ENCODE assay signal across 15 cellular contexts in the genomic region with DNA sequence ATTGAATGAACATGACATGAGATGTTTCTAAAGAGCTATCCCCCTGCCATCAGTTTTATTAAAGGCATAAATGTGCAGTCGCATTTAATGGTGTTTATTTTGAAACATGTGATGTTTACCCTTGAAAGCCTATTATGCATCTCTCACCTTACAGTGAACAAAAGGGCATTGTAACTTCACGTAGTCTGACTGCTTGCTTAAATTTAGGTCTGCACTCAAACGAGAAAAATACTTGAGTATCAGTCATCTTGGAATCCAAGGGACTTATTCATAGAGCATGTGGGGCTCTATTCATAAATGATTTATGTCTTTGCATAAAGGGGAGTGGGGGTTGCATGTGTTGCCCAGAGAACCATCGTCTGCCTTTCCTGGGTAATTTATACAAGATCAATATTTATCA. TPM values are rescaled to one million over a fixed set of nuclear protein-coding genes. Genes with fewer than 3 reads are reported as not detected.
DNase-seq lines count a peak whose midpoint lies in the region; TF ChIP-seq lines count a peak whose summit lies in the region.
"Had no signal": no experiment of that assay in that cellular context is flagged by ENCODE, and none has a peak within 500 bp of the region (broad histone marks: within the 10 kb centered on the region; RNA-seq: fewer than 3 reads in every experiment).

No MANE protein-coding gene starts in this region.

- 57 to 76% methylated on average over 3 to 4 of the region's 4 CpGs for WGBS in endodermal cell (ENCODE audit: insufficient coverage in 1 of 2, insufficient read length in 1 of 2), 2 experiments
- WGBS in mesendoderm (ENCODE audit: extremely low coverage, insufficient coverage, low lambda C conversion rate) = no CpG with 5 or more reads among the region's 4 CpGs

- no peaks in the 10 kb centered on the region for H3K27me3 Mint-ChIP-seq in endodermal cell (ENCODE audit: insufficient read depth)

- H2BK15ac ChIP-seq in mesendoderm (replicated peaks; ENCODE audit: low read depth) = no peak overlapping the region

- no peak overlapping the region for H3K18ac ChIP-seq in mesendoderm (ENCODE audit: low read length)

- H3K4ac ChIP-seq in mesendoderm (ENCODE audit: low read depth, low read length) = no peak overlapping the region

- H3K56ac ChIP-seq in mesendoderm (ENCODE audit: low read length) = no peak overlapping the region

- H2BK120ac ChIP-seq in mesendoderm (ENCODE audit: low read depth, low read length) = no peak overlapping the region

- no peak overlapping the region for H2BK5ac ChIP-seq in mesendoderm (ENCODE audit: low read length)

- no peak overlapping the region for H3K27ac Mint-ChIP-seq in endodermal cell
- H3K27ac Mint-ChIP-seq: CD8-positive, alpha-beta memory T cell; T-helper 1 cell treated with Interleukin-12 subunit alpha and Interleukin-12 subunit beta and Interleukin-4 antibody, amounts not matched to agents 30 μg/mL and 1 μg/mL, for 36 hours had no signal

- H3K4me1 Mint-ChIP-seq in endodermal cell = no peaks in the 10 kb centered on the region
- H3K4me1 Mint-ChIP-seq: CD8-positive, alpha-beta memory T cell had no signal

- TF ChIP-seq CTCF in endodermal cell (conservative IDR thresholded peaks at IDR 0.05) = no peak

- no peaks in the 10 kb centered on the region for H3K36me3 ChIP-seq in endodermal cell (ENCODE audit: control insufficient read depth, insufficient read depth, low read length)
- no peaks in the 10 kb centered on the region for H3K36me3 ChIP-seq in mesendoderm (ENCODE audit: control insufficient read depth, insufficient read depth, low read length)
- H3K36me3 ChIP-seq: BE2C, Peyer's patch had no signal

- no peaks in the 10 kb centered on the region for H3K36me3 Mint-ChIP-seq in endodermal cell (ENCODE audit: low read depth)

- H3K9me3 ChIP-seq in endodermal cell (ENCODE audit: control insufficient read depth, low read length) = peaks cover 20% of the 10 kb centered on the region
- H3K9me3 ChIP-seq: BE2C, Peyer's patch had no signal

- H3K27me3 ChIP-seq in endodermal cell (ENCODE audit: control insufficient read depth, insufficient read depth, low read length, poor library complexity, severe bottlenecking) = no peaks in the 10 kb centered on the region
- no peaks in the 10 kb centered on the region for H3K27me3 ChIP-seq in mesendoderm (ENCODE audit: insufficient read depth, low read length, poor library complexity)
- H3K27me3 ChIP-seq: Peyer's patch had no signal

- H3K79me1 ChIP-seq in mesendoderm (ENCODE audit: low read length) = no peaks in the 10 kb centered on the region

- H3K23ac ChIP-seq in mesendoderm (ENCODE audit: low read length) = no peak overlapping the region

- H3K9ac ChIP-seq in endodermal cell (ENCODE audit: extremely low read depth, low read length, poor library complexity, severe bottlenecking) (no peak overlapping the region), mesendoderm (ENCODE audit: low read length) (no peak overlapping the region)
- H3K9ac ChIP-seq: GM23248 had no signal

- H3K4me3 ChIP-seq in endodermal cell (ENCODE audit: low read length) = no peak overlapping the region
- no peak overlapping the region for H3K4me3 ChIP-seq in mesendoderm (ENCODE audit: low read length)
- H3K4me3 ChIP-seq: GM23248, Peyer's patch had no signal

- no peak overlapping the region for H2AK5ac ChIP-seq in mesendoderm (ENCODE audit: low read length)

- H3K4me2 ChIP-seq in mesendoderm (ENCODE audit: low read length) = no peak overlapping the region

- H3K4me1 ChIP-seq in endodermal cell (ENCODE audit: control insufficient read depth, insufficient read depth, low read length) (peaks cover 8% of the 10 kb centered on the region), mesendoderm (ENCODE audit: control insufficient read depth, low read depth, low read length) (no peaks in the 10 kb centered on the region)
- H3K4me1 ChIP-seq: BE2C, Peyer's patch had no signal

- H4K5ac ChIP-seq in mesendoderm (ENCODE audit: low read length) = no peak overlapping the region

- peaks cover 4% of the 10 kb centered on the region for H3K9me3 Mint-ChIP-seq in endodermal cell
- H3K9me3 Mint-ChIP-seq: T-helper 1 cell treated with Interleukin-12 subunit alpha and Interleukin-12 subunit beta and Interleukin-4 antibody, amounts not matched to agents 30 μg/mL and 1 μg/mL, for 36 hours had no signal

- H4K8ac ChIP-seq in mesendoderm (ENCODE audit: low read depth, low read length) = no peak overlapping the region

- H3K27ac ChIP-seq in endodermal cell (ENCODE audit: low read depth, low read length) (peak overlapping the region; percentile 74), mesendoderm (ENCODE audit: low read depth, low read length) (no peak overlapping the region)
- H3K27ac ChIP-seq: GM23248, Peyer's patch had no signal

- DNase-seq in COR-L47 (lab: John Stamatoyannopoulos, UW) (peak; percentile 7), DMS79 treated with DMSO at 0.1 percent for 48 hours (lab: John Stamatoyannopoulos, UW) (peak; percentile 79), NCI-H526 treated with DMSO at 0.1 percent for 48 hours (lab: John Stamatoyannopoulos, UW) (peak; percentile 87), endodermal cell (no peak), mesendoderm (no peak)
- no peak for DNase-seq in activated CD4-positive, alpha-beta T cell treated with anti-CD3 and anti-CD28 coated beads for 48 hours
- DNase-seq in activated effector memory CD4-positive, alpha-beta T cell treated with Interleukin-2 at 50 U/mL for 16 hours = no peak
- DNase-seq: BE2C; CD8-positive, alpha-beta memory T cell; GM23248; IMR-90; NCI-H2107; Peyer's patch; Right ventricle myocardium superior had no signal

- no peaks in the 10 kb centered on the region for H3K79me2 ChIP-seq in mesendoderm (ENCODE audit: control insufficient read depth, insufficient read depth, low read length)

- no peak overlapping the region for H3K4me3 Mint-ChIP-seq in endodermal cell
- H3K4me3 Mint-ChIP-seq: CD8-positive, alpha-beta memory T cell; T-helper 1 cell treated with Interleukin-12 subunit alpha and Interleukin-12 subunit beta and Interleukin-4 antibody, amounts not matched to agents 30 μg/mL and 1 μg/mL, for 36 hours had no signal

RNA-seq across cellular contexts. Expression of a gene that starts 44.2 kb away (rescaled TPM):
- 10 to 100 TPM; 29.0 to 47.2 TPM for total RNA-seq in endodermal cell
- 25.4 TPM for polyA plus RNA-seq in endodermal cell (2013, experiment 1 of 2)
- polyA plus RNA-seq in endodermal cell (2013, experiment 2 of 2) = 27.3 TPM
- polyA plus RNA-seq in mesendoderm (2013, experiment 1 of 2) = 16.0 TPM
- 16.1 TPM for polyA plus RNA-seq in mesendoderm (2013, experiment 2 of 2)

Comparison
In these comparisons a context has a peak if more than half of its experiments do, and no peak if none do; other contexts are left out.
1. DNase-seq: peak in COR-L47 (single experiment), DMS79 treated with DMSO at 0.1 percent for 48 hours (single experiment) and NCI-H526 treated with DMSO at 0.1 percent for 48 hours (single experiment); none in endodermal cell (single experiment), mesendoderm (single experiment), activated CD4-positive, alpha-beta T cell treated with anti-CD3 and anti-CD28 coated beads for 48 hours (single experiment) and activated effector memory CD4-positive, alpha-beta T cell treated with Interleukin-2 at 50 U/mL for 16 hours (single experiment).